9 cellular contexts compared by ENCODE assay signal in the genomic region with DNA sequence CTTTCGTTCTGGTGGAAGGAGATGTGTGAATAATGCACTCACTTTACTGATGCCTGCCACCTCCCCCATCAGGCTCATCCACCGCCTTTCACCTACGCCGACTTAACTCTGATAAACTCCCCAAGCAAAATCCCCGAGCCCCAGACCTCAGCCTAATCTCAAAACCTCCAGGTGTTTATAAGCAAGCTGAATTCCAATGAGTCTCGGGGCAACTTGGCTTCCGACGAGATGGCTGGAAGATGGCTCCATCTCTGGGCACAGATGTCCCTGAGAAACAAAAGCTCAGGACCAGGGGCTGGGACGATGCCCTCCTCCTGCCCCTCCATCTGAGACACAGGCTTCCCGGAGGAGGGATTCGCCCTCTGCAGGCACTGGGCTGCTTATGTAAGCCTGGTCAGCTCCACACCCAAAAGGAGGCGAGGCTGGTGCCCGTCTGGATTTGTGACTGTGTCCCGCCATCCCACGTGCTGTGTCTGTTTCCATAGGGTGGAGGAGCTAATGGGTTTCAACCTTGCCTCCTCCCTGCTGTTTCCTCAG.
DNase-seq lines count a peak whose midpoint lies in the region; TF ChIP-seq lines count a peak whose summit lies in the region.
"Had no signal": no experiment of that assay in that cellular context is flagged by ENCODE, and none has a peak within 500 bp of the region (broad histone marks: within the 10 kb centered on the region; RNA-seq: fewer than 3 reads in every experiment).

No MANE protein-coding gene starts in this region.

- H3K27me3 ChIP-seq in CD4-positive, alpha-beta memory T cell (ENCODE audit: insufficient read depth, low read length) = peaks cover 5% of the 10 kb centered on the region
- H3K27me3 ChIP-seq in fibroblast of lung (ENCODE audit: control insufficient read depth, insufficient read depth, low read length) = peaks cover 19% of the 10 kb centered on the region

- DNase-seq in CD4-positive, alpha-beta memory T cell = no peak
- peak; percentile 44 for DNase-seq in NCI-H69 (lab: John Stamatoyannopoulos, UW)
- DNase-seq in fibroblast of lung (ENCODE audit: low read depth in 2 of 2) = no peak
- DNase-seq in nephron progenitor cell = no peak
- DNase-seq in stimulated activated CD4-positive, alpha-beta T cell treated with anti-CD3 and anti-CD28 coated beads, Interleukin-2, amount 100 ng/mL, for 24 hours = no peak
- no peak for DNase-seq in T1000 (lab: John Stamatoyannopoulos, UW)
- DNase-seq in activated CD4-positive, alpha-beta T cell treated with anti-CD3 and anti-CD28 coated beads for 1 hour = no peak
- DNase-seq in HEK293T (ENCODE audit: extremely low spot score) = no peak
- DNase-seq: NCI-H2081 treated with DMSO at 0.1 percent for 48 hours had no signal

- H3K27ac Mint-ChIP-seq in CD4-positive, alpha-beta memory T cell = no peak overlapping the region
- H3K27ac Mint-ChIP-seq in nephron progenitor cell = no peak overlapping the region

- H3K4me2 ChIP-seq in fibroblast of lung (ENCODE audit: extremely low read depth, insufficient read depth, low read length) = peak overlapping the region; percentile 25

- peaks cover 3 to 10% (median 9%) of the 10 kb centered on the region in 4 donors for H3K4me1 Mint-ChIP-seq in CD4-positive, alpha-beta memory T cell
- peaks cover 15% of the 10 kb centered on the region for H3K4me1 Mint-ChIP-seq in nephron progenitor cell

- peak overlapping the region in 7 of 8 donors; percentile 14 to 74 (median 70) for H3K4me3 Mint-ChIP-seq in CD4-positive, alpha-beta memory T cell
- peak overlapping the region; percentile 68 for H3K4me3 Mint-ChIP-seq in nephron progenitor cell

- H3K4me1 ChIP-seq in CD4-positive, alpha-beta memory T cell (ENCODE audit: insufficient read depth, low read length) = peaks cover 15% of the 10 kb centered on the region
- H3K4me1 ChIP-seq in fibroblast of lung (ENCODE audit: control insufficient read depth, extremely low read depth, insufficient read depth, low read length) = no peaks in the 10 kb centered on the region

- H3K9me3 Mint-ChIP-seq in CD4-positive, alpha-beta memory T cell = no peaks in the 10 kb centered on the region
- H3K9me3 Mint-ChIP-seq in nephron progenitor cell = no peaks in the 10 kb centered on the region

- no peaks in the 10 kb centered on the region for H3K36me3 ChIP-seq in CD4-positive, alpha-beta memory T cell (ENCODE audit: insufficient read depth, low read length)
- no peaks in the 10 kb centered on the region for H3K36me3 ChIP-seq in fibroblast of lung (ENCODE audit: control insufficient read depth, insufficient read depth, low read length)

- no peak overlapping the region for H3K27ac ChIP-seq in CD4-positive, alpha-beta memory T cell (ENCODE audit: low read depth, low read length)
- H3K27ac ChIP-seq in fibroblast of lung (ENCODE audit: insufficient read depth, low read length) = no peak overlapping the region

- H3K36me3 Mint-ChIP-seq in CD4-positive, alpha-beta memory T cell = no peaks in the 10 kb centered on the region
- no peaks in the 10 kb centered on the region for H3K36me3 Mint-ChIP-seq in nephron progenitor cell (ENCODE audit: low read depth)

- TF ChIP-seq CTCF in fibroblast of lung (conservative IDR thresholded peaks at IDR 0.05 in 1 of 2, IDR thresholded peaks at IDR 0.05 in 1 of 2; ENCODE audit: low read depth in 1 of 2, low read length in 2 of 2) (no peak), nephron progenitor cell (IDR thresholded peaks at IDR 0.05) (no peak)

- H3K9ac ChIP-seq in fibroblast of lung (ENCODE audit: insufficient read depth, low read length) = no peak overlapping the region

- intact Hi-C loops in CD4-positive, alpha-beta memory T cell (cut with micrococcal nuclease) = no loop called here

- POLR2A ChIA-PET in CD4-positive, alpha-beta memory T cell (lab: Charles Lee; ENCODE audit: partially characterized antibody) = no interaction called here
- POLR2A ChIA-PET in HEK293T (lab: Yijun Ruan, JAX) = no interaction called here

- H4K20me1 ChIP-seq in fibroblast of lung (ENCODE audit: control insufficient read depth, extremely low read depth, insufficient read depth, low read length) = no peaks in the 10 kb centered on the region

- no peaks in the 10 kb centered on the region for H3K79me2 ChIP-seq in fibroblast of lung (ENCODE audit: control insufficient read depth, insufficient read depth, low read length)

- CTCF ChIA-PET in CD4-positive, alpha-beta memory T cell (lab: Charles Lee; ENCODE audit: partially characterized antibody) = interaction anchor here (1.5 kb wide), 1 partner anchor 29 kb away, joined by 3 read pairs; no protein-coding TSS in a partner anchor
- CTCF ChIA-PET in HEK293T (lab: Yijun Ruan, JAX) = no interaction called here

- H3K27me3 Mint-ChIP-seq in CD4-positive, alpha-beta memory T cell = peaks cover 5 to 21% of the 10 kb centered on the region in 2 donors
- H3K27me3 Mint-ChIP-seq in nephron progenitor cell (ENCODE audit: low read depth, poor library complexity) = peaks cover 78% of the 10 kb centered on the region

- H2AFZ ChIP-seq in fibroblast of lung (ENCODE audit: low read length) = no peak overlapping the region

- H3K9me3 ChIP-seq in CD4-positive, alpha-beta memory T cell (ENCODE audit: control insufficient read depth in 1 of 2, low read length in 2 of 2) = no peaks in the 10 kb centered on the region
- H3K9me3 ChIP-seq in fibroblast of lung (ENCODE audit: control insufficient read depth, insufficient read depth, low read depth, low read length) = no peaks in the 10 kb centered on the region

- H3K4me3 ChIP-seq in CD4-positive, alpha-beta memory T cell (ENCODE audit: low read length in 2 of 2) = no peak overlapping the region
- H3K4me3 ChIP-seq in fibroblast of lung (replicated peaks in 1 of 4; ENCODE audit: control extremely low read depth in 1 of 4, insufficient read depth in 1 of 4, low read depth in 3 of 4, low read length in 4 of 4) = no peak overlapping the region

TF ChIP-seq in HEK293T, 16 proteins besides CTCF, POLR2A, EP300 and RAD21:
- TF ChIP-seq NFRKB (IDR thresholded peaks at IDR 0.05) (no peak), CTBP1 (IDR thresholded peaks at IDR 0.05; ENCODE audit: borderline replicate concordance) (no peak), BHLHE40 (IDR thresholded peaks at IDR 0.05; ENCODE audit: borderline replicate concordance) (no peak), FOXM1 (IDR thresholded peaks at IDR 0.05; ENCODE audit: borderline replicate concordance) (no peak), TARDBP (IDR thresholded peaks at IDR 0.05) (no peak), HDGF (IDR thresholded peaks at IDR 0.05; ENCODE audit: borderline replicate concordance) (no peak), ZNF384 (IDR thresholded peaks at IDR 0.05) (no peak), ARNT (IDR thresholded peaks at IDR 0.05) (no peak), ELF4 (IDR thresholded peaks at IDR 0.05) (no peak), FOXK2 (IDR thresholded peaks at IDR 0.05) (no peak), LEF1 (IDR thresholded peaks at IDR 0.05; ENCODE audit: borderline replicate concordance) (no peak)
- TF ChIP-seq, protein P1, sequence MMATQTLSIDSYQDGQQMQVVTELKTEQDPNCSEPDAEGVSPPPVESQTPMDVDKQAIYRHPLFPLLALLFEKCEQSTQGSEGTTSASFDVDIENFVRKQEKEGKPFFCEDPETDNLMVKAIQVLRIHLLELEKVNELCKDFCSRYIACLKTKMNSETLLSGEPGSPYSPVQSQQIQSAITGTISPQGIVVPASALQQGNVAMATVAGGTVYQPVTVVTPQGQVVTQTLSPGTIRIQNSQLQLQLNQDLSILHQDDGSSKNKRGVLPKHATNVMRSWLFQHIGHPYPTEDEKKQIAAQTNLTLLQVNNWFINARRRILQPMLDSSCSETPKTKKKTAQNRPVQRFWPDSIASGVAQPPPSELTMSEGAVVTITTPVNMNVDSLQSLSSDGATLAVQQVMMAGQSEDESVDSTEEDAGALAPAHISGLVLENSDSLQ (IDR thresholded peaks at IDR 0.05) = no peak
